In the genomic region with DNA sequence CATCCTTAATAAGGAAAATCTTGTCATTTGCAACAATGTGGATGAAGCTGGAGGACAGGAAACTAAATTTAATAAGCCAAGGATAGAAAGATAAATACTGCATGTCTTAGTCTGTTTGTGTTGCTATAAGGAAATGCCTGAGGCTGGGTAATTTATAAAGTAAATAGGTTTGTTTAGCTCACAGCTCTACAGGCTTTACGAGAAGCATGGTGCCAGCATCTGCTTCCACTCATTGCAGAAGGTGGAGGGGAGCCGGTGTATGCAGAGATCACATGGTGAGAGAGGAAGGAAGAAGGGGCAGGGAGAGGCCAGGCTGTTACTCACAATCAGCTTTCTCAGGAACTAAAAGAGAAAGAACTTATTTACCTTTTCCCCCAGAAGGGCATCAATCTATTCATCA, we compare ENCODE assay signal across 13 cellular contexts.
DNase-seq lines count a peak whose midpoint lies in the region; ATAC-seq lines count a peak whose summit lies in the region.
"Had no signal": no experiment of that assay in that cellular context is flagged by ENCODE, and none has a peak within 500 bp of the region (broad histone marks: within the 10 kb centered on the region; RNA-seq: fewer than 3 reads in every experiment).

No MANE protein-coding gene starts in this region.

- ATAC-seq in GM21381 (IDR thresholded peaks at IDR 0.05; ENCODE audit: unreplicated experiment): no peak
- ATAC-seq: right cardiac atrium had no signal

- peaks cover 3 to 5% of the 10 kb centered on the region in 2 donors for H3K4me1 ChIP-seq in neuronal stem cell (ENCODE audit: control insufficient read depth in 2 of 2, insufficient read depth in 1 of 2, low read depth in 1 of 2, low read length in 2 of 2)
- H3K4me1 ChIP-seq: suprapubic skin had no signal

- no peak overlapping the region for H3K9ac ChIP-seq in neuronal stem cell (ENCODE audit: low read depth, low read length, poor library complexity)

- H4K8ac ChIP-seq in neuronal stem cell (ENCODE audit: low read depth, low read length): no peak overlapping the region

- no peaks in the 10 kb centered on the region for H3K27me3 ChIP-seq in neuronal stem cell (ENCODE audit: control insufficient read depth in 3 of 3, insufficient read depth in 3 of 3, low read depth in 1 of 3, low read length in 3 of 3)
- H3K27me3 ChIP-seq: suprapubic skin had no signal

- H3K79me1 ChIP-seq in neuronal stem cell (ENCODE audit: low read depth, low read length): no peaks in the 10 kb centered on the region

- no peak overlapping the region for H2BK12ac ChIP-seq in neuronal stem cell (ENCODE audit: low read length)

- no CpG with 5 or more reads among the region's 2 CpGs for WGBS in neuronal stem cell (ENCODE audit: extremely low coverage in 2 of 2, insufficient read length in 2 of 2, insufficient replicate concordance in 1 of 2), 2 donors

- no peak overlapping the region for H4K91ac ChIP-seq in neuronal stem cell (ENCODE audit: low read depth, low read length, poor library complexity)

- no peak overlapping the region for H2AK5ac ChIP-seq in neuronal stem cell (ENCODE audit: low read depth, low read length)

- no peak overlapping the region for H2BK15ac ChIP-seq in neuronal stem cell (ENCODE audit: low read length)

- H3K9me3 ChIP-seq in neuronal stem cell (replicated peaks in 1 of 2; ENCODE audit: control insufficient read depth in 2 of 2, insufficient read depth in 1 of 2, low read depth in 1 of 2, low read length in 2 of 2): no peaks in the 10 kb centered on the region
- H3K9me3 ChIP-seq: suprapubic skin had no signal

- peak overlapping the region; percentile 49 for H2AFZ ChIP-seq in neuronal stem cell (ENCODE audit: low read length)

- H3K18ac ChIP-seq in neuronal stem cell (ENCODE audit: low read length): no peak overlapping the region

- no peak overlapping the region for H2BK5ac ChIP-seq in neuronal stem cell (ENCODE audit: low read length)

- no peak overlapping the region for H3K4ac ChIP-seq in neuronal stem cell (ENCODE audit: low read length)

- no peaks in the 10 kb centered on the region for H3K36me3 ChIP-seq in neuronal stem cell (replicated peaks in 1 of 2; ENCODE audit: control insufficient read depth in 2 of 2, insufficient read depth in 2 of 2, low read length in 2 of 2)
- H3K36me3 ChIP-seq: suprapubic skin had no signal

- no peak overlapping the region for H3K4me3 ChIP-seq in neuronal stem cell (ENCODE audit: low read length in 2 of 2)
- H3K4me3 ChIP-seq: suprapubic skin had no signal

- peak; percentile 14 to 59 for DNase-seq in NCI-H2081 (lab: John Stamatoyannopoulos, UW)
- no peak for DNase-seq in NCI-H2081 treated with DMSO at 0.1 percent for 48 hours (lab: John Stamatoyannopoulos, UW)
- peak; percentile 11 for DNase-seq in HT1080 (ENCODE audit: low read depth)
- peak; percentile 29 for DNase-seq in amniotic stem cell (lab: John Stamatoyannopoulos, UW)
- DNase-seq in neuronal stem cell (ENCODE audit: low spot score): no peak
- no peak for DNase-seq in activated T-cell treated with anti-CD3 and anti-CD28 coated beads for 4 hours
- no peak for DNase-seq in NCI-H446 (lab: John Stamatoyannopoulos, UW)
- DNase-seq: activated CD8-positive, alpha-beta memory T cell treated with anti-CD3 and anti-CD28 coated beads, Interleukin-2, amount 50 U/mL, for 4 hours; GF-D8; right cardiac atrium; T-helper 9 cell had no signal

- H3K23ac ChIP-seq in neuronal stem cell (ENCODE audit: low read depth, low read length, poor library complexity): no peak overlapping the region

- no peak overlapping the region for H3K27ac ChIP-seq in neuronal stem cell (replicated peaks; ENCODE audit: low read length)
- H3K27ac ChIP-seq: suprapubic skin had no signal

- H3K4me2 ChIP-seq in neuronal stem cell (ENCODE audit: insufficient read depth, low read length, poor library complexity, severe bottlenecking): no peak overlapping the region

- H3K14ac ChIP-seq in neuronal stem cell (ENCODE audit: low read length): no peak overlapping the region

- H2BK120ac ChIP-seq in neuronal stem cell (ENCODE audit: low read depth, low read length): no peak overlapping the region

Comparison
In these comparisons a context has a peak if more than half of its experiments do, and no peak if none do; other contexts are left out.
1. DNase-seq: peak in NCI-H2081 (2 of 2), HT1080 (single experiment) and amniotic stem cell (single experiment); none in NCI-H2081 treated with DMSO at 0.1 percent for 48 hours (single experiment), neuronal stem cell (single experiment), activated T-cell treated with anti-CD3 and anti-CD28 coated beads for 4 hours (single experiment) and NCI-H446 (0 of 2).